In genomic region chr12:119069029-119069731, GRCh38 we compare ENCODE assay signal across 25 cellular contexts.
DNase-seq lines count a peak whose midpoint lies in the region; ATAC-seq and TF ChIP-seq lines count a peak whose summit lies in the region.
"Had no signal": no experiment of that assay in that cellular context is flagged by ENCODE, and none has a peak within 500 bp of the region (broad histone marks: within the 10 kb centered on the region; RNA-seq: fewer than 3 reads in every experiment).

No MANE protein-coding gene starts in this region.

- H3K4me1 Mint-ChIP-seq in H9, result peaks cover 22 to 27% of the 10 kb centered on the region in 2 experiments
- H3K4me1 Mint-ChIP-seq: central memory CD8-positive, alpha-beta T cell; stimulated activated naive CD8-positive, alpha-beta T cell treated with anti-CD3 and anti-CD28 coated beads, Interleukin-15, amount 100 ng/mL, for 72 hours; T-cell had no signal

- H3K23ac ChIP-seq in H9 (ENCODE audit: insufficient read length, low read depth, low read length), result no peak overlapping the region
- no peak overlapping the region for H3K23ac ChIP-seq in mesendoderm (ENCODE audit: low read length)

- H3T11ph ChIP-seq in H9 (ENCODE audit: low read length), result no peak overlapping the region

- H3K9me3 Mint-ChIP-seq in H9, result no peaks in the 10 kb centered on the region
- H3K9me3 Mint-ChIP-seq: central memory CD8-positive, alpha-beta T cell had no signal

- H3K79me2 ChIP-seq in H9 (ENCODE audit: insufficient read depth, low read length), result no peaks in the 10 kb centered on the region
- H3K79me2 ChIP-seq in mesendoderm (ENCODE audit: control insufficient read depth, insufficient read depth, low read length), result no peaks in the 10 kb centered on the region

- H2AK5ac ChIP-seq in H9 (ENCODE audit: insufficient read length, low read length) (no peak overlapping the region), mesendoderm (ENCODE audit: low read length) (no peak overlapping the region)

- WGBS in H9 (ENCODE audit: extremely low coverage, insufficient read length, low lambda C conversion rate), result no CpG with 5 or more reads among the region's 10 CpGs
- no CpG with 5 or more reads among the region's 10 CpGs for WGBS in mesendoderm (ENCODE audit: extremely low coverage, insufficient coverage, low lambda C conversion rate)

- no peak overlapping the region for H2AFZ ChIP-seq in H9 (ENCODE audit: low read length)

- no peak overlapping the region for H4K91ac ChIP-seq in H9 (ENCODE audit: insufficient read length, low read depth, low read length)

- H2BK20ac ChIP-seq in H9 (ENCODE audit: low read depth, low read length, poor library complexity, severe bottlenecking), result no peak overlapping the region

- no peak overlapping the region for H3K14ac ChIP-seq in H9 (ENCODE audit: insufficient read depth, low read length)

- H3K27ac ChIP-seq in H9 (ENCODE audit: insufficient read length, low read depth, low read length), result no peak overlapping the region
- no peak overlapping the region for H3K27ac ChIP-seq in mesendoderm (ENCODE audit: low read depth, low read length)
- H3K27ac ChIP-seq: gastroesophageal sphincter had no signal

- H4K5ac ChIP-seq in H9 (ENCODE audit: insufficient read length, low read depth, low read length), result no peak overlapping the region
- H4K5ac ChIP-seq in mesendoderm (ENCODE audit: low read length), result no peak overlapping the region

- H3K56ac ChIP-seq in H9 (ENCODE audit: insufficient read length, low read depth, low read length) (no peak overlapping the region), mesendoderm (ENCODE audit: low read length) (no peak overlapping the region)

- H3K9ac ChIP-seq in H9 (ENCODE audit: extremely low read depth, insufficient read length, low read length) (no peak overlapping the region), mesendoderm (ENCODE audit: low read length) (no peak overlapping the region)

- H3K27me3 ChIP-seq in H9 (ENCODE audit: insufficient read depth, low read length), result no peaks in the 10 kb centered on the region; the same call in 1 of the 2 replicates
- no peaks in the 10 kb centered on the region for H3K27me3 ChIP-seq in mesendoderm (ENCODE audit: insufficient read depth, low read length, poor library complexity)

- ATAC-seq in GM19023 (IDR thresholded peaks at IDR 0.05; ENCODE audit: unreplicated experiment) (no peak), GM18907 (IDR thresholded peaks at IDR 0.05; ENCODE audit: unreplicated experiment) (no peak)
- ATAC-seq: esophagus mucosa; gastroesophageal sphincter; HCT116; Right ventricle myocardium inferior; stimulated activated naive CD8-positive, alpha-beta T cell treated with anti-CD3 and anti-CD28 coated beads, Interleukin-15, amount 100 ng/mL, for 72 hours; T-cell had no signal

- H3K9me3 ChIP-seq in H9 (ENCODE audit: control insufficient read depth, low read depth, low read length), result no peaks in the 10 kb centered on the region
- H3K9me3 ChIP-seq: gastroesophageal sphincter had no signal

- H3K18ac ChIP-seq in H9 (ENCODE audit: insufficient read length, low read depth, low read length), result no peak overlapping the region
- H3K18ac ChIP-seq in mesendoderm (ENCODE audit: low read length), result no peak overlapping the region

- H3K36me3 Mint-ChIP-seq in H9 (ENCODE audit: insufficient read depth in 1 of 3, low read depth in 3 of 3), result no peaks in the 10 kb centered on the region
- H3K36me3 Mint-ChIP-seq: T-cell had no signal

- no peaks in the 10 kb centered on the region for H3K79me1 ChIP-seq in H9 (ENCODE audit: insufficient read depth, low read depth, low read length, poor library complexity, severe bottlenecking)
- no peaks in the 10 kb centered on the region for H3K79me1 ChIP-seq in mesendoderm (ENCODE audit: low read length)

- H2BK12ac ChIP-seq in H9 (ENCODE audit: insufficient read length, low read depth, low read length), result no peak overlapping the region

- H3K4me1 ChIP-seq in H9 (ENCODE audit: insufficient read depth, low read length), result peaks cover 7% of the 10 kb centered on the region; the same call in 1 of the 2 replicates
- H3K4me1 ChIP-seq in mesendoderm (ENCODE audit: control insufficient read depth, low read depth, low read length), result peaks cover 5% of the 10 kb centered on the region
- H3K4me1 ChIP-seq: gastroesophageal sphincter had no signal

- peaks cover 21% of the 10 kb centered on the region for H3K27me3 Mint-ChIP-seq in H9 (ENCODE audit: low read depth)
- H3K27me3 Mint-ChIP-seq: central memory CD8-positive, alpha-beta T cell; stimulated activated naive CD8-positive, alpha-beta T cell treated with anti-CD3 and anti-CD28 coated beads, Interleukin-15, amount 100 ng/mL, for 72 hours; T-cell had no signal

- no peak for DNase-seq in H9
- DNase-seq in NCI-H187 treated with DMSO at 0.1 percent for 48 hours (lab: John Stamatoyannopoulos, UW), result peak; percentile 79
- peak; percentile 87 for DNase-seq in NCI-H82 (lab: John Stamatoyannopoulos, UW)
- peak; percentile 13 for DNase-seq in mesendoderm
- DNase-seq in amniotic stem cell (lab: John Stamatoyannopoulos, UW), result no peak
- DNase-seq in anterior cingulate cortex (lab: John Stamatoyannopoulos, UW), result no peak
- DNase-seq: activated gamma-delta T cell; AML-193; Calu3; GDM1; kidney glomerular epithelial cell; midbrain; NCI-H2171; small intestine; stimulated activated CD4-positive, alpha-beta T cell treated with anti-CD3 and anti-CD28 coated beads, Interleukin-4, amount 100 ng/mL, for 1 hour; stimulated activated naive CD8-positive, alpha-beta T cell treated with anti-CD3 and anti-CD28 coated beads, Interleukin-15, amount 100 ng/mL, for 72 hours; T-cell had no signal

- H3K4ac ChIP-seq in H9 (ENCODE audit: low read depth, low read length) (no peak overlapping the region), mesendoderm (ENCODE audit: low read depth, low read length) (no peak overlapping the region)

- H3K4me2 ChIP-seq in H9 (ENCODE audit: insufficient read depth, insufficient read length, low read length) (no peak overlapping the region), mesendoderm (ENCODE audit: low read length) (no peak overlapping the region)

- H2BK15ac ChIP-seq in H9 (ENCODE audit: low read depth, low read length) (no peak overlapping the region), mesendoderm (replicated peaks; ENCODE audit: low read depth) (no peak overlapping the region)

- no peaks in the 10 kb centered on the region for H3K23me2 ChIP-seq in H9 (ENCODE audit: insufficient read length, low read depth, low read length, poor library complexity, severe bottlenecking)

- H3K36me3 ChIP-seq in mesendoderm (ENCODE audit: control insufficient read depth, insufficient read depth, low read length), result no peaks in the 10 kb centered on the region
- H3K36me3 ChIP-seq: gastroesophageal sphincter had no signal

- H3K27ac Mint-ChIP-seq in H9, result no peak overlapping the region
- H3K27ac Mint-ChIP-seq: progenitor cell of endocrine pancreas; stimulated activated naive CD8-positive, alpha-beta T cell treated with anti-CD3 and anti-CD28 coated beads, Interleukin-15, amount 100 ng/mL, for 72 hours; T-cell had no signal

- H2BK5ac ChIP-seq in H9 (ENCODE audit: insufficient read length, low read length), result no peak overlapping the region
- no peak overlapping the region for H2BK5ac ChIP-seq in mesendoderm (ENCODE audit: low read length)

- no peaks in the 10 kb centered on the region for H4K20me1 ChIP-seq in H9 (ENCODE audit: control insufficient read depth, insufficient read depth, insufficient read length)

- no peak overlapping the region for H2BK120ac ChIP-seq in H9 (ENCODE audit: low read depth, low read length, poor library complexity, severe bottlenecking)
- H2BK120ac ChIP-seq in mesendoderm (ENCODE audit: low read depth, low read length), result no peak overlapping the region

- peak; percentile 24; the same call in 1 of the 3 replicates for TF ChIP-seq CTCF in H9 (conservative IDR thresholded peaks at IDR 0.05)

- H3K4me3 Mint-ChIP-seq in H9, result no peak overlapping the region
- H3K4me3 Mint-ChIP-seq: central memory CD8-positive, alpha-beta T cell; stimulated activated naive CD8-positive, alpha-beta T cell treated with anti-CD3 and anti-CD28 coated beads, Interleukin-15, amount 100 ng/mL, for 72 hours; T-cell had no signal

- no peak overlapping the region for H3K4me3 ChIP-seq in mesendoderm (ENCODE audit: low read length)
- H3K4me3 ChIP-seq: gastroesophageal sphincter had no signal

- H4K8ac ChIP-seq in H9 (replicated peaks; ENCODE audit: insufficient read length, low read depth, low read length) (no peak overlapping the region), mesendoderm (ENCODE audit: low read depth, low read length) (no peak overlapping the region)

Comparison
In these comparisons a context has a peak if more than half of its experiments do, and no peak if none do; other contexts are left out.
1. DNase-seq: peak in NCI-H187 treated with DMSO at 0.1 percent for 48 hours (single experiment), NCI-H82 (single experiment) and mesendoderm (single experiment); none in H9 (single experiment), amniotic stem cell (single experiment) and anterior cingulate cortex (0 of 58).